20 cellular contexts compared by ENCODE assay signal in genomic region chr2:163466583-163466982, GRCh38.
DNase-seq lines count a peak whose midpoint lies in the region; ATAC-seq and TF ChIP-seq lines count a peak whose summit lies in the region.
"Had no signal": no experiment of that assay in that cellular context is flagged by ENCODE, and none has a peak within 500 bp of the region (broad histone marks: within the 10 kb centered on the region; RNA-seq: fewer than 3 reads in every experiment).

No MANE protein-coding gene starts in this region.

- H3K9me3 ChIP-seq in psoas muscle (no peaks in the 10 kb centered on the region), spleen (no peaks in the 10 kb centered on the region)
- H3K9me3 ChIP-seq: A549; BLaER1 treated with 17β-estradiol and CSF1 and Interleukin-3, amounts not matched to agents 10 nM and 100 nM; MG63 had no signal

- H3K9me3 Mint-ChIP-seq in T-cell: peaks cover 0 to 11% (median 3%) of the 10 kb centered on the region in 3 donors
- H3K9me3 Mint-ChIP-seq: H9 had no signal

- DNase-seq in NCI-H748 (lab: John Stamatoyannopoulos, UW; ENCODE audit: unreplicated experiment): peak; percentile 30
- no peak for DNase-seq in NCI-H748 treated with DMSO at 0.1 percent for 48 hours (lab: John Stamatoyannopoulos, UW)
- DNase-seq in HS-5 (ENCODE audit: low read depth): peak; percentile 13
- DNase-seq in astrocyte of the hippocampus (ENCODE audit: low read depth, low spot score): peak; percentile 6
- no peak for DNase-seq in psoas muscle
- DNase-seq in spleen: no peak
- no peak for DNase-seq in T-cell
- DNase-seq: CD8-positive, alpha-beta memory T cell; DMS79 treated with DMSO at 0.1 percent for 48 hours; H9; IMR-90; Karpas-422; MG63; NCI-H2029; NCI-H226; NCI-H774; SHP77 had no signal

- no peak overlapping the region for H3K27ac Mint-ChIP-seq in T-cell
- H3K27ac Mint-ChIP-seq: H9 had no signal

- H3K4me1 ChIP-seq in psoas muscle: peaks cover 8% of the 10 kb centered on the region
- H3K4me1 ChIP-seq in spleen: peaks cover 0 to 3% (median 0%) of the 10 kb centered on the region in 6 donors
- H3K4me1 ChIP-seq: A549; BLaER1 treated with 17β-estradiol and CSF1 and Interleukin-3, amounts not matched to agents 10 nM and 100 nM had no signal

- WGBS in psoas muscle, 3 donors: 42 to 54% (median 43%) methylated on average over 5 of the region's 5 CpGs
- 64 to 74% (median 64%) methylated on average over 5 of the region's 5 CpGs for WGBS in spleen, 5 donors

- peak; percentile 51 to 76 (median 74) for ATAC-seq in psoas muscle
- ATAC-seq in T-cell (replicated peaks in 1 of 4): no peak
- ATAC-seq in HG03520 (IDR thresholded peaks at IDR 0.05; ENCODE audit: unreplicated experiment): no peak
- ATAC-seq: A549 had no signal

- H3K36me3 ChIP-seq in psoas muscle (ENCODE audit: insufficient read depth in 1 of 2, low read depth in 1 of 2): no peaks in the 10 kb centered on the region
- H3K36me3 ChIP-seq in spleen: no peaks in the 10 kb centered on the region
- H3K36me3 ChIP-seq: BLaER1 treated with 17β-estradiol and CSF1 and Interleukin-3, amounts not matched to agents 10 nM and 100 nM; MG63 had no signal

- POLR2A ChIA-PET in T-cell (lab: Charles Lee): no interaction called here

- H3K27ac ChIP-seq in psoas muscle: peak overlapping the region; percentile 47
- no peak overlapping the region for H3K27ac ChIP-seq in spleen
- H3K27ac ChIP-seq: A549; BLaER1 treated with 17β-estradiol and CSF1 and Interleukin-3, amounts not matched to agents 10 nM and 100 nM had no signal

- CTCF ChIA-PET in T-cell (lab: Charles Lee): no interaction called here

- H3K27me3 ChIP-seq in psoas muscle (ENCODE audit: insufficient read depth in 3 of 3, low read length in 2 of 3) (no peaks in the 10 kb centered on the region), spleen (replicated peaks in 1 of 7) (no peaks in the 10 kb centered on the region)
- H3K27me3 ChIP-seq: BLaER1 treated with 17β-estradiol and CSF1 and Interleukin-3, amounts not matched to agents 10 nM and 100 nM; MG63 had no signal

- H3K4me3 ChIP-seq in psoas muscle (no peak overlapping the region), spleen (no peak overlapping the region)
- H3K4me3 ChIP-seq: A549; BLaER1 treated with 17β-estradiol and CSF1 and Interleukin-3, amounts not matched to agents 10 nM and 100 nM; MG63 had no signal

- intact Hi-C loops in psoas muscle (cut with DNase I) (loop anchor here in 1 of 2 donors (10.0 kb wide), 1 partner anchor 122 kb away; no protein-coding TSS in a partner anchor), spleen (cut with DNase I; ENCODE audit: low total_unique reads) (no loop called here)

- no peaks in the 10 kb centered on the region for H3K4me1 Mint-ChIP-seq in T-cell
- H3K4me1 Mint-ChIP-seq: CD8-positive, alpha-beta memory T cell had no signal

- no peaks in the 10 kb centered on the region for H3K36me3 Mint-ChIP-seq in T-cell
- H3K36me3 Mint-ChIP-seq: CD8-positive, alpha-beta memory T cell had no signal

- no peak overlapping the region for H3K4me3 Mint-ChIP-seq in T-cell
- H3K4me3 Mint-ChIP-seq: CD8-positive, alpha-beta memory T cell; H9 had no signal

- TF ChIP-seq CTCF in psoas muscle (IDR thresholded peaks at IDR 0.05): no peak
- no peak for TF ChIP-seq CTCF in spleen (IDR thresholded peaks at IDR 0.05 in 8 of 11, conservative IDR thresholded peaks at IDR 0.05 in 3 of 11)

- no peak for TF ChIP-seq POLR2A in spleen (IDR thresholded peaks at IDR 0.05)

- no peaks in the 10 kb centered on the region for H3K27me3 Mint-ChIP-seq in T-cell
- H3K27me3 Mint-ChIP-seq: CD8-positive, alpha-beta memory T cell had no signal

Comparison
In these comparisons a context has a peak if more than half of its experiments do, and no peak if none do; other contexts are left out.
1. DNase-seq: peak in NCI-H748 (single experiment), HS-5 (single experiment) and astrocyte of the hippocampus (single experiment); none in NCI-H748 treated with DMSO at 0.1 percent for 48 hours (single experiment), psoas muscle (0 of 2), spleen (single experiment) and T-cell (0 of 34).
2. ATAC-seq: peak in psoas muscle (4 of 4); none in T-cell (0 of 4) and HG03520 (single experiment).